Comparison of ENCODE assay signal across 1 cellular context in the genomic region with DNA sequence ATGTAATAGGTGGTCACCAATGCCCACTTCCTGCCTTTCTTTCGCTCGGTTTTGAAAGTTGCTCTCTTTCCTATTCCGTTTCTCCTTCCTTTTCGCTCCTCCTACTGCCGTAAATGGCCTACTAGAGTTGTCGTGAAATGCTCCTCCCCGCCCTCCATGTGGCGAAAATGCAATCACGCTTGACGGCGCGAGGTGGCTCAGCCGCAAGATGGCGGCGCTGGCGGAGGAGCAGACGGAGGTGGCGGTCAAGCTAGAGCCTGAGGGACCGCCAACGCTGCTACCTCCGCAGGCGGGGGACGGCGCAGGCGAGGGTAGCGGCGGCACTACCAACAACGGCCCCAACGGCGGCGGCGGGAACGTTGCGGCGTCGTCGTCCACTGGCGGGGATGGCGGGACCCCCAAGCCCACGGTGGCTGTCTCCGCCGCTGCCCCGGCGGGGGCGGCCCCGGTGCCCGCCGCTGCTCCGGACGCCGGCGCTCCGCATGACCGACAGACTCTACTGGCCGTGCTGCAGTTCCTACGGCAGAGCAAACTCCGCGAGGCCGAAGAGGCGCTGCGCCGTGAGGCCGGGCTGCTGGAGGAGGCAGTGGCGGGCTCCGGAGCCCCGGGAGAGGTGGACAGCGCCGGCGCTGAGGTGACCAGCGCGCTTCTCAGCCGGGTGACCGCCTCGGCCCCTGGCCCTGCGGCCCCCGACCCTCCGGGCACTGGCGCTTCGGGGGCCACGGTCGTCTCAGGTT.
A peak's percentile ranks its signal among the peaks of the same experiment; 100 is the strongest.
TF ChIP-seq lines count a peak whose summit lies in the region.

A gene (plus strand): TSS at position 195 of the 737 bp plus-strand sequence. CDS start 14 bp downstream, at position 209.

TF ChIP-seq in SK-N-SH, 30 proteins besides CTCF, POLR2A, EP300 and RAD21 (continued from another document):
- TF ChIP-seq ELF1 (IDR thresholded peaks at IDR 0.05) (peak; percentile 82), SMC3 (IDR thresholded peaks at IDR 0.05; ENCODE audit: low read depth, low read length) (no peak), NRF1 (IDR thresholded peaks at IDR 0.05; ENCODE audit: low read depth, low read length) (no peak), TCF12 (IDR thresholded peaks at IDR 0.05) (no peak; the same call in 1 of the 2 replicates), FOSL2 (IDR thresholded peaks at IDR 0.05; ENCODE audit: borderline replicate concordance, low read depth) (no peak), MEF2A (IDR thresholded peaks at IDR 0.05; ENCODE audit: borderline replicate concordance, low read depth) (no peak), GATA2 (CRISPR knock-in tag; IDR thresholded peaks at IDR 0.05) (no peak), GABPA (IDR thresholded peaks at IDR 0.05; ENCODE audit: low read depth) (peak; percentile 66), RCOR1 (IDR thresholded peaks at IDR 0.05; ENCODE audit: low read length) (no peak), POLR2AphosphoS5 (IDR thresholded peaks at IDR 0.05; ENCODE audit: low read depth, low read length) (peak; percentile 96), NFIC (IDR thresholded peaks at IDR 0.05; ENCODE audit: borderline replicate concordance) (no peak; the same call in 1 of the 2 replicates), TAF1 (IDR thresholded peaks at IDR 0.05; ENCODE audit: borderline replicate concordance, low read depth, low read length) (peak; percentile 100), TEAD4 (IDR thresholded peaks at IDR 0.05; ENCODE audit: borderline replicate concordance, insufficient read depth) (no peak), MXI1 (IDR thresholded peaks at IDR 0.05; ENCODE audit: low read depth, low read length) (peak; percentile 78)
- TF ChIP-seq, protein P1, sequence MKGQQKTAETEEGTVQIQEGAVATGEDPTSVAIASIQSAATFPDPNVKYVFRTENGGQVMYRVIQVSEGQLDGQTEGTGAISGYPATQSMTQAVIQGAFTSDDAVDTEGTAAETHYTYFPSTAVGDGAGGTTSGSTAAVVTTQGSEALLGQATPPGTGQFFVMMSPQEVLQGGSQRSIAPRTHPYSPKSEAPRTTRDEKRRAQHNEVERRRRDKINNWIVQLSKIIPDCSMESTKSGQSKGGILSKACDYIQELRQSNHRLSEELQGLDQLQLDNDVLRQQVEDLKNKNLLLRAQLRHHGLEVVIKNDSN (IDR thresholded peaks at IDR 0.05; ENCODE audit: borderline replicate concordance, low read depth) = no peak; the same call in 1 of the 2 replicates
- TF ChIP-seq, protein P2, sequence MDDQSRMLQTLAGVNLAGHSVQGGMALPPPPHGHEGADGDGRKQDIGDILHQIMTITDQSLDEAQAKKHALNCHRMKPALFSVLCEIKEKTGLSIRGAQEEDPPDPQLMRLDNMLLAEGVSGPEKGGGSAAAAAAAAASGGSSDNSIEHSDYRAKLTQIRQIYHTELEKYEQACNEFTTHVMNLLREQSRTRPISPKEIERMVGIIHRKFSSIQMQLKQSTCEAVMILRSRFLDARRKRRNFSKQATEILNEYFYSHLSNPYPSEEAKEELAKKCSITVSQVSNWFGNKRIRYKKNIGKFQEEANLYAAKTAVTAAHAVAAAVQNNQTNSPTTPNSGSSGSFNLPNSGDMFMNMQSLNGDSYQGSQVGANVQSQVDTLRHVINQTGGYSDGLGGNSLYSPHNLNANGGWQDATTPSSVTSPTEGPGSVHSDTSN (IDR thresholded peaks at IDR 0.05) = no peak
TF ChIP-seq in SK-N-SH: peak in this region for 10.
